Comparison of ENCODE assay signal across 1 cellular context in genomic region chr1:236142358-236143103, GRCh38.
TF ChIP-seq lines count a peak whose summit lies in the region.

A gene with protein sequence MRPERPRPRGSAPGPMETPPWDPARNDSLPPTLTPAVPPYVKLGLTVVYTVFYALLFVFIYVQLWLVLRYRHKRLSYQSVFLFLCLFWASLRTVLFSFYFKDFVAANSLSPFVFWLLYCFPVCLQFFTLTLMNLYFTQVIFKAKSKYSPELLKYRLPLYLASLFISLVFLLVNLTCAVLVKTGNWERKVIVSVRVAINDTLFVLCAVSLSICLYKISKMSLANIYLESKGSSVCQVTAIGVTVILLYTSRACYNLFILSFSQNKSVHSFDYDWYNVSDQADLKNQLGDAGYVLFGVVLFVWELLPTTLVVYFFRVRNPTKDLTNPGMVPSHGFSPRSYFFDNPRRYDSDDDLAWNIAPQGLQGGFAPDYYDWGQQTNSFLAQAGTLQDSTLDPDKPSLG (plus strand): TSS chr1:236142539. CDS start chr1:236142623, 84 bp downstream.

TF ChIP-seq in K562, 482 proteins besides CTCF, POLR2A, EP300 and RAD21 (continued from another document):
- TF ChIP-seq E2F5 (CRISPR knock-in tag; IDR thresholded peaks at IDR 0.05) (no peak), PHF8 (IDR thresholded peaks at IDR 0.05; ENCODE audit: borderline replicate concordance, low read length) (peak; percentile 25; the same call in 1 of the 2 replicates), ZNF766 (CRISPR knock-in tag; conservative IDR thresholded peaks at IDR 0.05) (0 out of 2 replicates have a peak, but pooled peaks have one; percentile 25)
